ENCODE assay signal across 16 cellular contexts in the genomic region with DNA sequence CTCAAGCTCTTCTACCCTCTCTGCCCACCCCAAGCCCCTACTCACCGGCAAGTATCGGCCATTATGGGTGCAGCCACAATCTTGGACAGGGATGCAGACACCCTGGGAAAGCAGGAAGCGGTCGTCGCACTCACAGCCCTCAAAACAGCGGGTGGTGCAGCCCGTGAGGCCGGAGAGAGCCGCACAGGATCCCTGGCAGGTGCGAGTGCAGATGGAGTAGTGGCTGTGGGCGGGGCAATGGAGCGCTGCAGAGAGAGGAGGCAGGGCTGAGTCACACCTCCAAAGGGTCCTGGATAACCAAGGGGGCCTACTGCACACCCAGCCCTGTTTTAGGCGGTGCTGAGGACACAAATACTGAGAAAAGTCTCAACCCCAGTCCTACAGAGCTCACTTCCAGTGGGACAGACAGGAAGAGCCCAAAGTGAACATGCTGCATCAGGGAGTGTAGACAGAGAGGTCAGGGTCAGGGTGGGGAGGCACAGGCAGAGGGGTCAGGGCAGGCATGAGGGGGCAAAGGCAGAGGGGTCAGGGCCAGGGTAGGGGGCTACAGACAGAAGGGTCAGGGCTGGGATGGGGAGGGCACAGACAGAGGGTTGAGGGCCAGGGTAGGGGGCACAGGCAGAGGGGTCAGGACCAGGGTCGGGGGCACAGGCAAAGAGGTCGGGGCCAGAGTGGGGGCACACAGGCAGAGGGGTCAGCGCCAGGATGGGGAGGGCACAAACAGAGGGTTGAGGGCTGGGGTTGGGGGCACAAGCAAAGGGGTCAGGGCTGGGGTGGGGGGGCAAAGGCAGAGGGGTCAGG. TPM values are rescaled to one million over a fixed set of nuclear protein-coding genes. Genes with fewer than 3 reads are reported as not detected.
DNase-seq lines count a peak whose midpoint lies in the region; ATAC-seq and TF ChIP-seq lines count a peak whose summit lies in the region.
"Had no signal": no experiment of that assay in that cellular context is flagged by ENCODE, and none has a peak within 500 bp of the region (broad histone marks: within the 10 kb centered on the region; RNA-seq: fewer than 3 reads in every experiment).

No MANE protein-coding gene starts in this region.

- H3K27me3 ChIP-seq in IMR-90 (ENCODE audit: control insufficient read depth, insufficient read depth, low read length) = no peaks in the 10 kb centered on the region
- no peaks in the 10 kb centered on the region for H3K27me3 ChIP-seq in endodermal cell (ENCODE audit: control insufficient read depth, insufficient read depth, low read length, poor library complexity, severe bottlenecking)
- H3K27me3 ChIP-seq: BLaER1, right atrium auricular region, thyroid gland had no signal

- H3K4me3 Mint-ChIP-seq in endodermal cell (no peak overlapping the region), MCF 10A (ENCODE audit: unreplicated experiment) (no peak overlapping the region)
- H3K4me3 Mint-ChIP-seq in effector memory CD8-positive, alpha-beta T cell = no peak overlapping the region
- H3K4me3 Mint-ChIP-seq: activated CD8-positive, alpha-beta memory T cell treated with anti-CD3 and anti-CD28 coated beads, Interleukin-2, amount 10 ng/mL, durations not matched to agents 7 days and 5 days; activated naive CD4-positive, alpha-beta T cell treated with anti-CD3 and anti-CD28 coated beads for 36 hours; brain; neural crest cell had no signal

- H3K4me1 ChIP-seq in IMR-90 (ENCODE audit: control insufficient read depth, insufficient read depth, low read length) = no peaks in the 10 kb centered on the region
- no peaks in the 10 kb centered on the region for H3K4me1 ChIP-seq in endodermal cell (ENCODE audit: control insufficient read depth, insufficient read depth, low read length)
- H3K4me1 ChIP-seq: BLaER1, right atrium auricular region had no signal

- no peak overlapping the region for H4K5ac ChIP-seq in IMR-90 (ENCODE audit: low read depth, low read length)

- in situ Hi-C loops in IMR-90 (cut with MboI; ENCODE audit: low sequenced_read_pairs) = no loop called here

- CTCF ChIA-PET in IMR-90 (lab: Yijun Ruan, JAX) (no interaction called here), MCF 10A (lab: Yijun Ruan, JAX) (no interaction called here)

- no peak overlapping the region for H2BK120ac ChIP-seq in IMR-90 (ENCODE audit: low read depth, low read length)

- no peak overlapping the region for H2AK9ac ChIP-seq in IMR-90 (replicated peaks; ENCODE audit: low read depth, low read length, poor library complexity)

- H3K4me1 Mint-ChIP-seq in endodermal cell = peaks cover 6% of the 10 kb centered on the region
- H3K4me1 Mint-ChIP-seq in effector memory CD8-positive, alpha-beta T cell (ENCODE audit: low read depth in 2 of 2) = no peaks in the 10 kb centered on the region
- H3K4me1 Mint-ChIP-seq in MCF 10A (ENCODE audit: insufficient read depth, unreplicated experiment) = no peaks in the 10 kb centered on the region
- H3K4me1 Mint-ChIP-seq: activated CD8-positive, alpha-beta memory T cell treated with anti-CD3 and anti-CD28 coated beads, Interleukin-2, amount 10 ng/mL, durations not matched to agents 7 days and 5 days; brain; neural crest cell had no signal

- POLR2A ChIA-PET in IMR-90 (lab: Charles Lee; ENCODE audit: unreplicated experiment) (no interaction called here), MCF 10A (lab: Yijun Ruan, JAX) (interaction anchor here (0.7 kb wide), 1 partner anchor 125 kb away, joined by 3 read pairs; no protein-coding TSS in a partner anchor)

- no peaks in the 10 kb centered on the region for H4K20me1 ChIP-seq in IMR-90 (ENCODE audit: insufficient read depth, low read length)
- H4K20me1 ChIP-seq: BLaER1 had no signal

- H3K27me3 Mint-ChIP-seq in endodermal cell (ENCODE audit: insufficient read depth) (peaks cover 7% of the 10 kb centered on the region), MCF 10A (ENCODE audit: insufficient read depth, unreplicated experiment) (no peaks in the 10 kb centered on the region)
- H3K27me3 Mint-ChIP-seq in effector memory CD8-positive, alpha-beta T cell = no peaks in the 10 kb centered on the region
- H3K27me3 Mint-ChIP-seq: activated CD8-positive, alpha-beta memory T cell treated with anti-CD3 and anti-CD28 coated beads, Interleukin-2, amount 10 ng/mL, durations not matched to agents 7 days and 5 days had no signal

- 15% methylated on average over 9 of the region's 16 CpGs; no CpG with 5 or more reads in 1 of the 2 experiments for WGBS in IMR-90 (ENCODE audit: extremely low coverage in 2 of 2, insufficient read length in 1 of 2), 2 experiments
- 44 to 49% methylated on average over 2 to 16 of the region's 16 CpGs for WGBS in endodermal cell (ENCODE audit: insufficient coverage in 1 of 2, insufficient read length in 1 of 2), 2 experiments

- DNase-seq in DMS53 (lab: John Stamatoyannopoulos, UW) = peak; percentile 84
- no peak for DNase-seq in IMR-90
- DNase-seq in NCI-H2227 (lab: John Stamatoyannopoulos, UW; ENCODE audit: unreplicated experiment) = peak; percentile 83
- DNase-seq in endodermal cell = peak; percentile 87
- no peak for DNase-seq in middle frontal gyrus (ENCODE audit: extremely low spot score, low spot score)
- no peak for DNase-seq in GM19240 (ENCODE audit: insufficient read length, low spot score)
- DNase-seq in effector memory CD8-positive, alpha-beta T cell = no peak
- no peak for DNase-seq in MCF 10A (ENCODE audit: unreplicated experiment)
- DNase-seq: activated CD8-positive, alpha-beta memory T cell treated with anti-CD3 and anti-CD28 coated beads, Interleukin-2, amount 10 ng/mL, durations not matched to agents 7 days and 5 days; activated naive CD4-positive, alpha-beta T cell treated with anti-CD3 and anti-CD28 coated beads for 36 hours; stimulated activated CD4-positive, alpha-beta T cell treated with anti-CD3 and anti-CD28 coated beads, Interleukin-1b, Interleukin-23, amount 100 ng/mL, for 48 hours; thyroid gland had no signal

- H2AK5ac ChIP-seq in IMR-90 (ENCODE audit: low read depth, low read length) = no peak overlapping the region

- dilution Hi-C loops in IMR-90 (cut with HindIII; ENCODE audit: low sequenced_read_pairs, unreplicated experiment) = no loop called here

- H3K27ac ChIP-seq in IMR-90 (ENCODE audit: insufficient read depth, low read length) = no peak overlapping the region
- H3K27ac ChIP-seq in endodermal cell (ENCODE audit: low read depth, low read length) = no peak overlapping the region
- H3K27ac ChIP-seq: BLaER1, right atrium auricular region, thyroid gland had no signal

- no peak overlapping the region for H3K9ac ChIP-seq in IMR-90 (ENCODE audit: low read depth, low read length)
- H3K9ac ChIP-seq in endodermal cell (ENCODE audit: extremely low read depth, low read length, poor library complexity, severe bottlenecking) = no peak overlapping the region
- H3K9ac ChIP-seq: BLaER1 had no signal

- BruUV-seq in IMR-90 (replicated peaks; lab: Mats Ljungman, UMichigan) = no TSS peak
- BruUV-seq in MCF 10A (replicated peaks; lab: Mats Ljungman, UMichigan) = no TSS peak

- H3K36me3 ChIP-seq in IMR-90 (ENCODE audit: control insufficient read depth, insufficient read depth, low read length) = no peaks in the 10 kb centered on the region
- no peaks in the 10 kb centered on the region for H3K36me3 ChIP-seq in endodermal cell (ENCODE audit: control insufficient read depth, insufficient read depth, low read length)
- H3K36me3 ChIP-seq: BLaER1, right atrium auricular region had no signal

- H2BK20ac ChIP-seq in IMR-90 (ENCODE audit: low read depth, low read length) = no peak overlapping the region

- TF ChIP-seq POLR2A in IMR-90 (IDR thresholded peaks at IDR 0.05; ENCODE audit: low read depth, low read length) = no peak

- H2BK5ac ChIP-seq in IMR-90 (ENCODE audit: low read depth, low read length, poor library complexity, severe bottlenecking) = no peak overlapping the region

- no peak overlapping the region for H2BK15ac ChIP-seq in IMR-90 (ENCODE audit: low read depth, low read length)

- H3K9me3 ChIP-seq in IMR-90 (ENCODE audit: control insufficient read depth, insufficient read depth, low read length) = no peaks in the 10 kb centered on the region
- H3K9me3 ChIP-seq in endodermal cell (ENCODE audit: control insufficient read depth, low read length) = no peaks in the 10 kb centered on the region
- H3K9me3 ChIP-seq: BLaER1, right atrium auricular region, thyroid gland had no signal

- intact Hi-C loops in IMR-90 (cut with micrococcal nuclease) (no loop called here), MCF 10A (cut with micrococcal nuclease) (no loop called here)

- H3K27ac Mint-ChIP-seq in endodermal cell = peak overlapping the region; percentile 58
- peak overlapping the region in 1 of 2 donors; percentile 52 for H3K27ac Mint-ChIP-seq in effector memory CD8-positive, alpha-beta T cell
- H3K27ac Mint-ChIP-seq in MCF 10A (ENCODE audit: low read depth, unreplicated experiment) = no peak overlapping the region
- H3K27ac Mint-ChIP-seq: activated CD8-positive, alpha-beta memory T cell treated with anti-CD3 and anti-CD28 coated beads, Interleukin-2, amount 10 ng/mL, durations not matched to agents 7 days and 5 days; activated naive CD4-positive, alpha-beta T cell treated with anti-CD3 and anti-CD28 coated beads for 36 hours had no signal

- ATAC-seq in IMR-90 (ENCODE audit: low read depth) = no peak
- ATAC-seq in effector memory CD8-positive, alpha-beta T cell (replicated peaks) = no peak
- ATAC-seq: activated CD8-positive, alpha-beta memory T cell treated with anti-CD3 and anti-CD28 coated beads, Interleukin-2, amount 10 ng/mL, durations not matched to agents 7 days and 5 days had no signal

- no peak overlapping the region for H3K23ac ChIP-seq in IMR-90 (ENCODE audit: low read depth, low read length)

- H4K8ac ChIP-seq in IMR-90 (ENCODE audit: low read depth in 2 of 2, low read length in 2 of 2) = no peak overlapping the region

- H3K56ac ChIP-seq in IMR-90 (ENCODE audit: extremely low read depth, insufficient read depth, low read length) = no peak overlapping the region

- H3K4me3 ChIP-seq in IMR-90 (ENCODE audit: insufficient read depth, low read depth, low read length) = no peak overlapping the region
- no peak overlapping the region for H3K4me3 ChIP-seq in endodermal cell (ENCODE audit: low read length)
- H3K4me3 ChIP-seq: BLaER1, right atrium auricular region, thyroid gland had no signal

- H3K36me3 Mint-ChIP-seq in endodermal cell (ENCODE audit: low read depth) = no peaks in the 10 kb centered on the region
- H3K36me3 Mint-ChIP-seq in effector memory CD8-positive, alpha-beta T cell (ENCODE audit: insufficient read depth) = peaks cover 6% of the 10 kb centered on the region
- no peaks in the 10 kb centered on the region for H3K36me3 Mint-ChIP-seq in MCF 10A (ENCODE audit: insufficient read depth, unreplicated experiment)
- H3K36me3 Mint-ChIP-seq: activated CD8-positive, alpha-beta memory T cell treated with anti-CD3 and anti-CD28 coated beads, Interleukin-2, amount 10 ng/mL, durations not matched to agents 7 days and 5 days; brain had no signal

- H3K14ac ChIP-seq in IMR-90 (replicated peaks; ENCODE audit: low read depth, low read length) = no peak overlapping the region

- no peak for TF ChIP-seq CTCF in IMR-90 (conservative IDR thresholded peaks at IDR 0.05; ENCODE audit: low read depth, low read length)
- TF ChIP-seq CTCF in endodermal cell (conservative IDR thresholded peaks at IDR 0.05) = no peak
- no peak for TF ChIP-seq CTCF in MCF 10A (IDR thresholded peaks at IDR 0.05; ENCODE audit: unreplicated experiment)

- H3K9me1 ChIP-seq in IMR-90 (ENCODE audit: insufficient read depth, low read length) = no peaks in the 10 kb centered on the region

- peak overlapping the region; percentile 58 for H2AFZ ChIP-seq in IMR-90 (replicated peaks; ENCODE audit: low read length, poor library complexity)

- H3K18ac ChIP-seq in IMR-90 (ENCODE audit: low read depth, low read length) = no peak overlapping the region

- H3K79me1 ChIP-seq in IMR-90 (ENCODE audit: low read depth in 1 of 2, low read length in 2 of 2) = no peaks in the 10 kb centered on the region

- H3K4me2 ChIP-seq in IMR-90 (ENCODE audit: low read depth, low read length) = no peak overlapping the region
- H3K4me2 ChIP-seq: BLaER1 had no signal

- H3K9me3 Mint-ChIP-seq in endodermal cell = no peaks in the 10 kb centered on the region
- no peaks in the 10 kb centered on the region for H3K9me3 Mint-ChIP-seq in effector memory CD8-positive, alpha-beta T cell
- no peaks in the 10 kb centered on the region for H3K9me3 Mint-ChIP-seq in MCF 10A (ENCODE audit: unreplicated experiment)
- H3K9me3 Mint-ChIP-seq: activated naive CD4-positive, alpha-beta T cell treated with anti-CD3 and anti-CD28 coated beads for 36 hours; brain; neural crest cell had no signal

- TF ChIP-seq RAD21 in IMR-90 (IDR thresholded peaks at IDR 0.05; ENCODE audit: low read length) = no peak

- no peak overlapping the region for H4K91ac ChIP-seq in IMR-90 (ENCODE audit: insufficient read depth, low read depth, low read length)

- no peak overlapping the region for H3K4ac ChIP-seq in IMR-90 (ENCODE audit: low read depth, low read length)

RNA-seq across cellular contexts. Expression of a gene that starts 24.2 kb away (rescaled TPM):
- total RNA-seq in IMR-90 (2012; rRNA removed) = 211 and 259 TPM in 2 replicates
- polyA plus RNA-seq in IMR-90 (2012; rRNA removed) = 405 and 446 TPM in 2 replicates
- polyA plus RNA-seq in IMR-90 (2012; cell fraction: cytosol; rRNA removed) = 291 and 322 TPM in 2 replicates
- polyA plus RNA-seq in IMR-90 (2012; cell fraction: nucleus; rRNA removed; ENCODE audit: low replicate concordance) = 96.8 and 135 TPM in 2 replicates
- 100 to 1,000 TPM; 356 to 387 TPM for total RNA-seq in endodermal cell
- 327 TPM for polyA plus RNA-seq in endodermal cell (2013, experiment 1 of 2)
- 284 TPM for polyA plus RNA-seq in endodermal cell (2013, experiment 2 of 2)
- total RNA-seq in MCF 10A (2022) = 355 and 502 TPM in 2 replicates

RNA-seq across cellular contexts. Expression of a gene that starts 36.4 kb away (rescaled TPM):
- total RNA-seq in IMR-90 (2012; rRNA removed) (2.7 and 3.6 TPM in 2 replicates), endodermal cell (10 to 100 TPM; 21.8 to 37.7 TPM), MCF 10A (2022) (11.8 and 14.3 TPM in 2 replicates)
- 10.2 and 11.4 TPM in 2 replicates for polyA plus RNA-seq in IMR-90 (2012; rRNA removed)
- polyA plus RNA-seq in IMR-90 (2012; cell fraction: cytosol; rRNA removed) = 10.2 and 18.8 TPM in 2 replicates
- 34.3 and 52.3 TPM in 2 replicates for polyA plus RNA-seq in IMR-90 (2012; cell fraction: nucleus; rRNA removed; ENCODE audit: low replicate concordance)
- 32.8 TPM for polyA plus RNA-seq in endodermal cell (2013, experiment 1 of 2)
- 27.3 TPM for polyA plus RNA-seq in endodermal cell (2013, experiment 2 of 2)

Comparison
In these comparisons a context has a peak if more than half of its experiments do, and no peak if none do; other contexts are left out.
1. DNase-seq: peak in DMS53 (single experiment), NCI-H2227 (single experiment) and endodermal cell (single experiment); none in IMR-90 (single experiment), middle frontal gyrus (single experiment), GM19240 (single experiment), effector memory CD8-positive, alpha-beta T cell (0 of 3) and MCF 10A (single experiment).